Comparison of ENCODE assay signal across 23 cellular contexts in genomic region chr2:215722125-215722524, GRCh38.
"Had no signal": no experiment of that assay in that cellular context is flagged by ENCODE, and none has a peak within 500 bp of the region (broad histone marks: within the 10 kb centered on the region; RNA-seq: fewer than 3 reads in every experiment).

No MANE protein-coding gene starts in this region.

- H3K9me3 ChIP-seq: gastrocnemius medialis, mucosa of descending colon, suprapubic skin, upper lobe of left lung had no signal

- DNase-seq: activated CD4-positive, alpha-beta memory T cell treated with anti-CD3 and anti-CD28 coated beads, Interleukin-2, amount 10 ng/mL, durations not matched to agents 7 days and 5 days; activated CD4-positive, CD25-positive, alpha-beta regulatory T cell treated with anti-CD3 and anti-CD28 coated beads, Interleukin-2, amount 50 U/mL, for 72 hours; activated effector memory CD4-positive, alpha-beta T cell treated with Interleukin-2 at 50 U/mL for 16 hours; activated naive CD4-positive, alpha-beta T cell treated with anti-CD3 and anti-CD28 coated beads, Interleukin-2, amount 50 U/mL, for 16 hours; activated T-cell treated with anti-CD3 and anti-CD28 coated beads, Interleukin-2, amount 50 U/mL, for 4 hours; central memory CD4-positive, alpha-beta T cell; effector CD4-positive, alpha-beta T cell; gastrocnemius medialis; islet precursor cell; mucosa of descending colon; nucleus accumbens; right cardiac atrium; small intestine; stimulated activated CD4-positive, alpha-beta T cell treated with anti-CD3 and anti-CD28 coated beads, Interleukin-4, amount 100 ng/mL, for 4 hours; stimulated activated CD8-positive, alpha-beta memory T cell treated with anti-CD3 and anti-CD28 coated beads, Interleukin-4, amount 100 ng/mL, for 48 hours; stimulated activated naive CD8-positive, alpha-beta T cell treated with anti-CD3 and anti-CD28 coated beads, Interleukin-15, Interleukin-2, amounts not matched to agents 100 U/mL and 50 U/mL, for 24 hours; SW 1271; upper lobe of left lung had no signal

- H3K4me1 ChIP-seq: gastrocnemius medialis had no signal

- H3K4me3 ChIP-seq: coronary artery, gastrocnemius medialis, lung, mucosa of descending colon, suprapubic skin, upper lobe of left lung had no signal

- H3K36me3 ChIP-seq: gastrocnemius medialis, suprapubic skin, upper lobe of left lung had no signal

- H3K27ac ChIP-seq: coronary artery, gastrocnemius medialis, suprapubic skin, upper lobe of left lung had no signal

- H3K4me3 Mint-ChIP-seq: activated CD4-positive, alpha-beta memory T cell treated with anti-CD3 and anti-CD28 coated beads, Interleukin-2, amount 10 ng/mL, durations not matched to agents 7 days and 5 days; activated T-cell treated with anti-CD3 and anti-CD28 coated beads, Interleukin-2, amount 50 U/mL, for 4 hours; natural killer cell treated with Interleukin-12 subunit alpha and Interleukin-12 subunit beta and Interleukin-15 and Interleukin-18, amount 100 ng/mL, for 72 hours had no signal

- H3K36me3 Mint-ChIP-seq: natural killer cell treated with Interleukin-12 subunit alpha and Interleukin-12 subunit beta and Interleukin-15 and Interleukin-18, amount 100 ng/mL, for 72 hours had no signal

- H3K4me1 Mint-ChIP-seq: activated CD4-positive, alpha-beta memory T cell treated with anti-CD3 and anti-CD28 coated beads, Interleukin-2, amount 10 ng/mL, durations not matched to agents 7 days and 5 days had no signal

- ATAC-seq: activated T-cell treated with anti-CD3 and anti-CD28 coated beads, Interleukin-2, amount 50 U/mL, for 4 hours; gastrocnemius medialis; mucosa of descending colon; natural killer cell treated with Interleukin-12 subunit alpha and Interleukin-12 subunit beta and Interleukin-15 and Interleukin-18, amount 100 ng/mL, for 72 hours; right cardiac atrium; stimulated activated naive CD8-positive, alpha-beta T cell treated with anti-CD3 and anti-CD28 coated beads, Interleukin-15, Interleukin-2, amounts not matched to agents 100 U/mL and 50 U/mL, for 24 hours had no signal

- H3K27me3 ChIP-seq: gastrocnemius medialis, suprapubic skin, upper lobe of left lung had no signal

- H3K27me3 Mint-ChIP-seq: activated CD4-positive, alpha-beta memory T cell treated with anti-CD3 and anti-CD28 coated beads, Interleukin-2, amount 10 ng/mL, durations not matched to agents 7 days and 5 days; progenitor cell of endocrine pancreas had no signal

- H3K27ac Mint-ChIP-seq: activated CD4-positive, alpha-beta memory T cell treated with anti-CD3 and anti-CD28 coated beads, Interleukin-2, amount 10 ng/mL, durations not matched to agents 7 days and 5 days; natural killer cell treated with Interleukin-12 subunit alpha and Interleukin-12 subunit beta and Interleukin-15 and Interleukin-18, amount 100 ng/mL, for 72 hours; progenitor cell of endocrine pancreas had no signal

- H3K9me3 Mint-ChIP-seq: activated CD4-positive, alpha-beta memory T cell treated with anti-CD3 and anti-CD28 coated beads, Interleukin-2, amount 10 ng/mL, durations not matched to agents 7 days and 5 days; natural killer cell treated with Interleukin-12 subunit alpha and Interleukin-12 subunit beta and Interleukin-15 and Interleukin-18, amount 100 ng/mL, for 72 hours had no signal
